ENCODE assay signal across 26 cellular contexts in genomic region chr17:18332909-18333489, GRCh38. TPM values are rescaled to one million over a fixed set of nuclear protein-coding genes. Genes with fewer than 3 reads are reported as not detected.
DNase-seq lines count a peak whose midpoint lies in the region; ATAC-seq and TF ChIP-seq lines count a peak whose summit lies in the region.
"Had no signal": no experiment of that assay in that cellular context is flagged by ENCODE, and none has a peak within 500 bp of the region (broad histone marks: within the 10 kb centered on the region; RNA-seq: fewer than 3 reads in every experiment).

No MANE protein-coding gene starts in this region.

- peaks cover 4% of the 10 kb centered on the region for H3K36me3 ChIP-seq in osteoblast (ENCODE audit: insufficient read depth, low read length)
- H3K36me3 ChIP-seq: BE2C, brain microvascular endothelial cell had no signal

- H3K4me2 ChIP-seq in osteoblast (ENCODE audit: insufficient read depth, low read length): no peak overlapping the region

- H4K20me1 ChIP-seq in osteoblast (ENCODE audit: insufficient read depth, low read length): no peaks in the 10 kb centered on the region

- no peak overlapping the region for H3K4me3 Mint-ChIP-seq in activated CD8-positive, alpha-beta memory T cell treated with anti-CD3 and anti-CD28 coated beads, Interleukin-2, amount 10 ng/mL, durations not matched to agents 7 days and 5 days
- no peak overlapping the region for H3K4me3 Mint-ChIP-seq in T-helper 17 cell
- H3K4me3 Mint-ChIP-seq: activated CD4-positive, alpha-beta T cell treated with anti-CD3 and anti-CD28 coated beads, Interleukin-2, amount 10 ng/mL, durations not matched to agents 7 days and 5 days; mesothelial cell of epicardium; type B pancreatic cell had no signal

- no peak overlapping the region for H3K4me3 ChIP-seq in osteoblast (ENCODE audit: insufficient read depth, low read length)
- H3K4me3 ChIP-seq: SK-N-MC had no signal

- peak; percentile 73 for ATAC-seq in activated CD8-positive, alpha-beta memory T cell treated with anti-CD3 and anti-CD28 coated beads, Interleukin-2, amount 10 ng/mL, durations not matched to agents 7 days and 5 days
- no peak for ATAC-seq in T-helper 17 cell
- ATAC-seq in Right ventricle myocardium inferior: no peak

- peaks cover 30% of the 10 kb centered on the region for H3K4me1 Mint-ChIP-seq in activated CD8-positive, alpha-beta memory T cell treated with anti-CD3 and anti-CD28 coated beads, Interleukin-2, amount 10 ng/mL, durations not matched to agents 7 days and 5 days
- peaks cover 10% of the 10 kb centered on the region for H3K4me1 Mint-ChIP-seq in T-helper 17 cell
- H3K4me1 Mint-ChIP-seq: mesothelial cell of epicardium had no signal

- H3K79me2 ChIP-seq in osteoblast (ENCODE audit: insufficient read depth, low read length): no peaks in the 10 kb centered on the region

- no peak for TF ChIP-seq CTCF in osteoblast (IDR thresholded peaks at IDR 0.05; ENCODE audit: extremely low read depth, low read depth, low read length)

- H3K27me3 ChIP-seq in osteoblast (ENCODE audit: insufficient read depth, low read length): no peaks in the 10 kb centered on the region
- H3K27me3 ChIP-seq: BE2C, brain microvascular endothelial cell had no signal

- peaks cover 39% of the 10 kb centered on the region for H3K36me3 Mint-ChIP-seq in activated CD8-positive, alpha-beta memory T cell treated with anti-CD3 and anti-CD28 coated beads, Interleukin-2, amount 10 ng/mL, durations not matched to agents 7 days and 5 days
- H3K36me3 Mint-ChIP-seq in T-helper 17 cell (ENCODE audit: low read depth): no peaks in the 10 kb centered on the region

- H2AFZ ChIP-seq in osteoblast (ENCODE audit: low read length): no peak overlapping the region

- no peaks in the 10 kb centered on the region for H3K27me3 Mint-ChIP-seq in activated CD8-positive, alpha-beta memory T cell treated with anti-CD3 and anti-CD28 coated beads, Interleukin-2, amount 10 ng/mL, durations not matched to agents 7 days and 5 days
- H3K27me3 Mint-ChIP-seq in T-helper 17 cell: no peaks in the 10 kb centered on the region
- H3K27me3 Mint-ChIP-seq: activated CD4-positive, alpha-beta T cell treated with anti-CD3 and anti-CD28 coated beads, Interleukin-2, amount 10 ng/mL, durations not matched to agents 7 days and 5 days; naive thymus-derived CD4-positive, alpha-beta T cell; type B pancreatic cell had no signal

- no peaks in the 10 kb centered on the region for H3K4me1 ChIP-seq in osteoblast (ENCODE audit: insufficient read depth, low read length)
- H3K4me1 ChIP-seq: BE2C had no signal

- peak; percentile 73 for DNase-seq in activated CD8-positive, alpha-beta memory T cell treated with anti-CD3 and anti-CD28 coated beads, Interleukin-2, amount 10 ng/mL, durations not matched to agents 7 days and 5 days
- DNase-seq in activated CD8-positive, alpha-beta memory T cell treated with anti-CD3 and anti-CD28 coated beads, Interleukin-2, amount 50 U/mL, for 4 hours: no peak
- DNase-seq in GM03348 (ENCODE audit: low spot score): peak; percentile 32
- DNase-seq in T-helper 17 cell: no peak
- peak; percentile 48 for DNase-seq in osteoblast (ENCODE audit: insufficient read length, low spot score, missing footprints)
- no peak for DNase-seq in OCI-M1 (lab: John Stamatoyannopoulos, UW)
- DNase-seq in Right ventricle myocardium inferior (ENCODE audit: missing footprints): no peak
- no peak for DNase-seq in SIG-M5 treated with dmso at 0.1 percent for 504 hours (lab: John Stamatoyannopoulos, UW; ENCODE audit: unreplicated experiment)
- DNase-seq: activated CD4-positive, alpha-beta T cell treated with anti-CD3 and anti-CD28 coated beads, Interleukin-2, amount 10 ng/mL, durations not matched to agents 7 days and 5 days; activated effector memory CD4-positive, alpha-beta T cell treated with Interleukin-2 at 50 U/mL for 16 hours; BE2C; brain microvascular endothelial cell; islet precursor cell; naive thymus-derived CD4-positive, alpha-beta T cell; NCI-H1436; NCI-H345; NCI-H748 treated with DMSO at 0.1 percent for 48 hours; nucleus accumbens; RPMI8226 had no signal

- H3K9me3 Mint-ChIP-seq in activated CD8-positive, alpha-beta memory T cell treated with anti-CD3 and anti-CD28 coated beads, Interleukin-2, amount 10 ng/mL, durations not matched to agents 7 days and 5 days (ENCODE audit: low read depth): no peaks in the 10 kb centered on the region
- H3K9me3 Mint-ChIP-seq: activated CD4-positive, alpha-beta T cell treated with anti-CD3 and anti-CD28 coated beads, Interleukin-2, amount 10 ng/mL, durations not matched to agents 7 days and 5 days; mesothelial cell of epicardium; naive thymus-derived CD4-positive, alpha-beta T cell; type B pancreatic cell had no signal

- CTCF ChIA-PET in activated CD8-positive, alpha-beta memory T cell treated with anti-CD3 and anti-CD28 coated beads, Interleukin-2, amount 10 ng/mL, durations not matched to agents 7 days and 5 days (lab: Charles Lee): interaction anchor here (1.8 to 2.6 kb wide), 5 partner anchors 10 to 85 kb away, joined by 5 to 14 read pairs (median 7); partner anchors contain the start of genes SMCR8 and TOP3A

- no peak overlapping the region for H3K27ac ChIP-seq in osteoblast (ENCODE audit: low read depth, low read length)
- H3K27ac ChIP-seq: brain microvascular endothelial cell, SK-N-MC had no signal

- intact Hi-C loops in Right ventricle myocardium inferior (cut with DNase I): no loop called here

- H3K9me3 ChIP-seq in T-helper 17 cell (ENCODE audit: control insufficient read depth, low read length, poor library complexity, severe bottlenecking) (no peaks in the 10 kb centered on the region), osteoblast (ENCODE audit: low read depth, low read length) (no peaks in the 10 kb centered on the region)
- H3K9me3 ChIP-seq: BE2C had no signal

- peak overlapping the region; percentile 87 for H3K27ac Mint-ChIP-seq in activated CD8-positive, alpha-beta memory T cell treated with anti-CD3 and anti-CD28 coated beads, Interleukin-2, amount 10 ng/mL, durations not matched to agents 7 days and 5 days
- peak overlapping the region; percentile 88 for H3K27ac Mint-ChIP-seq in T-helper 17 cell
- H3K27ac Mint-ChIP-seq: activated CD4-positive, alpha-beta T cell treated with anti-CD3 and anti-CD28 coated beads, Interleukin-2, amount 10 ng/mL, durations not matched to agents 7 days and 5 days; mesothelial cell of epicardium; type B pancreatic cell had no signal

RNA-seq across cellular contexts. Expression of gene SMCR8, which starts 17.9 kb away (rescaled TPM):
- total RNA-seq in activated CD8-positive, alpha-beta memory T cell treated with anti-CD3 and anti-CD28 coated beads, Interleukin-2, amount 10 ng/mL, durations not matched to agents 7 days and 5 days: 10 to 100 TPM; 27.5 to 31.3 TPM
- 10 to 100 TPM; 37.9 to 51.6 TPM for total RNA-seq in T-helper 17 cell
- total RNA-seq in osteoblast: 22.1 TPM in 2 replicates
- 11.8 TPM for total RNA-seq in Right ventricle myocardium inferior

RNA-seq across cellular contexts. Expression of gene TOP3A, which starts 18.2 kb away (rescaled TPM):
- total RNA-seq in activated CD8-positive, alpha-beta memory T cell treated with anti-CD3 and anti-CD28 coated beads, Interleukin-2, amount 10 ng/mL, durations not matched to agents 7 days and 5 days: 10 to 100 TPM; 75.9 to 78.4 TPM
- total RNA-seq in T-helper 17 cell: 10 to 100 TPM; 31.8 to 38.4 TPM
- 36.2 and 39.5 TPM in 2 replicates for total RNA-seq in osteoblast
- 10.4 TPM for total RNA-seq in Right ventricle myocardium inferior

RNA-seq across cellular contexts. Expression of gene SHMT1, which starts 30.4 kb away (rescaled TPM):
- 10 to 100 TPM; 60.3 to 66.5 TPM for total RNA-seq in activated CD8-positive, alpha-beta memory T cell treated with anti-CD3 and anti-CD28 coated beads, Interleukin-2, amount 10 ng/mL, durations not matched to agents 7 days and 5 days
- 10 to 100 TPM in 1 of 2 donors, 1 to 10 TPM in 1; 9.8 to 14.0 TPM for total RNA-seq in T-helper 17 cell
- 19.5 and 26.5 TPM in 2 replicates for total RNA-seq in osteoblast
- 9.9 TPM for total RNA-seq in Right ventricle myocardium inferior

RNA-seq across cellular contexts. Expression of gene EVPLL, which starts 44.6 kb away (rescaled TPM):
- total RNA-seq in activated CD8-positive, alpha-beta memory T cell treated with anti-CD3 and anti-CD28 coated beads, Interleukin-2, amount 10 ng/mL, durations not matched to agents 7 days and 5 days: not detected
- not detected for total RNA-seq in T-helper 17 cell
- not detected in 2 replicates for total RNA-seq in osteoblast
- not detected for total RNA-seq in Right ventricle myocardium inferior
- total RNA-seq: activated CD4-positive, alpha-beta T cell treated with anti-CD3 and anti-CD28 coated beads, Interleukin-2, amount 10 ng/mL, durations not matched to agents 7 days and 5 days; G401; mesothelial cell of epicardium; naive thymus-derived CD4-positive, alpha-beta T cell; pulmonary artery endothelial cell; skeletal muscle tissue; T-helper 2 cell treated with Interferon-gamma antibody and Interleukin-4, amounts not matched to agents 100 ng/mL and 5 ng/mL, for 36 hours had no signal

Comparison
In these comparisons a context has a peak if more than half of its experiments do, and no peak if none do; other contexts are left out.
1. DNase-seq: peak in activated CD8-positive, alpha-beta memory T cell treated with anti-CD3 and anti-CD28 coated beads, Interleukin-2, amount 10 ng/mL, durations not matched to agents 7 days and 5 days (single experiment), GM03348 (single experiment) and osteoblast (single experiment); none in activated CD8-positive, alpha-beta memory T cell treated with anti-CD3 and anti-CD28 coated beads, Interleukin-2, amount 50 U/mL, for 4 hours (single experiment), T-helper 17 cell (0 of 3), OCI-M1 (single experiment), Right ventricle myocardium inferior (single experiment) and SIG-M5 treated with dmso at 0.1 percent for 504 hours (single experiment).